Comparison of ENCODE assay signal across 1 cellular context in the genomic region with DNA sequence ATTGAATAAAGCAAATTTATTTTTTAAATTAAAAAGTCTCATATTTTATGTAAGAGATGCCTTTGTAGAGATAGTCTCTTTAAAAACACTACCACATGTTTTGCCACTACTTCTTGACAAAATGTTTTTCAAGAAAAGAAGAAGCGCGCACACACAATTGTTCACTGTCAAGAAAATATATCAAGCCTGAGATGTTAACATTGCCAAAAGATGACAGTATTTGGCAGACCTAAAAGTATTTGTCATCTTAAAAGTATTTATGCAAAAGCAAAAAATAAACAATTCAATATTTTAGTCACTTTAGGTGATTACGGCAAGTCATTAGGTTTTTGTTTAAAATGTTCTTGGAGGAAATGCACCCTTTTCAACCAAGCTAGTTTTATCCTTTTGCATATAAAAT.
TF ChIP-seq lines count a peak whose summit lies in the region.

No MANE protein-coding gene starts in this region.

TF ChIP-seq in IMR-90, 13 proteins besides CTCF, POLR2A, EP300 and RAD21 (continued from another document):
- TF ChIP-seq, protein P1, sequence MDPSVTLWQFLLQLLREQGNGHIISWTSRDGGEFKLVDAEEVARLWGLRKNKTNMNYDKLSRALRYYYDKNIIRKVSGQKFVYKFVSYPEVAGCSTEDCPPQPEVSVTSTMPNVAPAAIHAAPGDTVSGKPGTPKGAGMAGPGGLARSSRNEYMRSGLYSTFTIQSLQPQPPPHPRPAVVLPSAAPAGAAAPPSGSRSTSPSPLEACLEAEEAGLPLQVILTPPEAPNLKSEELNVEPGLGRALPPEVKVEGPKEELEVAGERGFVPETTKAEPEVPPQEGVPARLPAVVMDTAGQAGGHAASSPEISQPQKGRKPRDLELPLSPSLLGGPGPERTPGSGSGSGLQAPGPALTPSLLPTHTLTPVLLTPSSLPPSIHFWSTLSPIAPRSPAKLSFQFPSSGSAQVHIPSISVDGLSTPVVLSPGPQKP (IDR thresholded peaks at IDR 0.05; ENCODE audit: borderline replicate concordance, low read depth, low read length): no peak
- TF ChIP-seq MAZ (IDR thresholded peaks at IDR 0.05; ENCODE audit: borderline replicate concordance, low read depth, low read length) (no peak), NFE2L2 (IDR thresholded peaks at IDR 0.05; ENCODE audit: low read depth, low read length) (no peak), FOS (IDR thresholded peaks at IDR 0.05; ENCODE audit: low read depth, low read length) (no peak), RFX5 (IDR thresholded peaks at IDR 0.05; ENCODE audit: low read depth, low read length) (no peak), CEBPB (IDR thresholded peaks at IDR 0.05; ENCODE audit: low read depth, low read length) (no peak), BHLHE40 (IDR thresholded peaks at IDR 0.05; ENCODE audit: low read depth, low read length) (no peak), SMC3 (IDR thresholded peaks at IDR 0.05; ENCODE audit: low read depth, low read length) (no peak)
